ENCODE assay signal across 1 cellular context in genomic region chr13:46296465-46296822, GRCh38.
TF ChIP-seq lines count a peak whose summit lies in the region.

No MANE protein-coding gene starts in this region.

TF ChIP-seq in K562, 482 proteins besides CTCF, POLR2A, EP300 and RAD21 (continued from another document):
- TF ChIP-seq MGA (IDR thresholded peaks at IDR 0.05) = peak; percentile 36
- no peak for TF ChIP-seq ADNP (tag; IDR thresholded peaks at IDR 0.05)
- no peak for TF ChIP-seq SLC30A9 (CRISPR knock-in tag; IDR thresholded peaks at IDR 0.05)
- TF ChIP-seq CCAR2 (IDR thresholded peaks at IDR 0.05; ENCODE audit: low read depth, low read length) = no peak
- no peak for TF ChIP-seq ZKSCAN1 (IDR thresholded peaks at IDR 0.05; ENCODE audit: low read depth, low read length)
- TF ChIP-seq MED1 (CRISPR knock-in tag; IDR thresholded peaks at IDR 0.05; ENCODE audit: borderline replicate concordance) = no peak
- no peak for TF ChIP-seq ZNF24 (IDR thresholded peaks at IDR 0.05)
- no peak for TF ChIP-seq CBX8 (IDR thresholded peaks at IDR 0.05; ENCODE audit: borderline replicate concordance, extremely low read depth, low read depth, low read length, poor library complexity, severe bottlenecking)
- no peak for TF ChIP-seq SAP30 (IDR thresholded peaks at IDR 0.05; ENCODE audit: borderline replicate concordance, insufficient read depth, low read depth, low read length, poor library complexity, severe bottlenecking)
- no peak for TF ChIP-seq SNRNP70 (optimal IDR thresholded peaks at IDR 0.05; ENCODE audit: low read depth, low read length)
- TF ChIP-seq, protein P1, sequence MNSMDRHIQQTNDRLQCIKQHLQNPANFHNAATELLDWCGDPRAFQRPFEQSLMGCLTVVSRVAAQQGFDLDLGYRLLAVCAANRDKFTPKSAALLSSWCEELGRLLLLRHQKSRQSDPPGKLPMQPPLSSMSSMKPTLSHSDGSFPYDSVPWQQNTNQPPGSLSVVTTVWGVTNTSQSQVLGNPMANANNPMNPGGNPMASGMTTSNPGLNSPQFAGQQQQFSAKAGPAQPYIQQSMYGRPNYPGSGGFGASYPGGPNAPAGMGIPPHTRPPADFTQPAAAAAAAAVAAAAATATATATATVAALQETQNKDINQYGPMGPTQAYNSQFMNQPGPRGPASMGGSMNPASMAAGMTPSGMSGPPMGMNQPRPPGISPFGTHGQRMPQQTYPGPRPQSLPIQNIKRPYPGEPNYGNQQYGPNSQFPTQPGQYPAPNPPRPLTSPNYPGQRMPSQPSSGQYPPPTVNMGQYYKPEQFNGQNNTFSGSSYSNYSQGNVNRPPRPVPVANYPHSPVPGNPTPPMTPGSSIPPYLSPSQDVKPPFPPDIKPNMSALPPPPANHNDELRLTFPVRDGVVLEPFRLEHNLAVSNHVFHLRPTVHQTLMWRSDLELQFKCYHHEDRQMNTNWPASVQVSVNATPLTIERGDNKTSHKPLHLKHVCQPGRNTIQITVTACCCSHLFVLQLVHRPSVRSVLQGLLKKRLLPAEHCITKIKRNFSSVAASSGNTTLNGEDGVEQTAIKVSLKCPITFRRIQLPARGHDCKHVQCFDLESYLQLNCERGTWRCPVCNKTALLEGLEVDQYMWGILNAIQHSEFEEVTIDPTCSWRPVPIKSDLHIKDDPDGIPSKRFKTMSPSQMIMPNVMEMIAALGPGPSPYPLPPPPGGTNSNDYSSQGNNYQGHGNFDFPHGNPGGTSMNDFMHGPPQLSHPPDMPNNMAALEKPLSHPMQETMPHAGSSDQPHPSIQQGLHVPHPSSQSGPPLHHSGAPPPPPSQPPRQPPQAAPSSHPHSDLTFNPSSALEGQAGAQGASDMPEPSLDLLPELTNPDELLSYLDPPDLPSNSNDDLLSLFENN (IDR thresholded peaks at IDR 0.05; ENCODE audit: low read depth in 2 of 2, low read length in 2 of 2) = no peak
- peak; percentile 39; the same call in 1 of the 2 replicates for TF ChIP-seq PTTG1 (tag; IDR thresholded peaks at IDR 0.05; ENCODE audit: low read depth)
- TF ChIP-seq, protein P2, sequence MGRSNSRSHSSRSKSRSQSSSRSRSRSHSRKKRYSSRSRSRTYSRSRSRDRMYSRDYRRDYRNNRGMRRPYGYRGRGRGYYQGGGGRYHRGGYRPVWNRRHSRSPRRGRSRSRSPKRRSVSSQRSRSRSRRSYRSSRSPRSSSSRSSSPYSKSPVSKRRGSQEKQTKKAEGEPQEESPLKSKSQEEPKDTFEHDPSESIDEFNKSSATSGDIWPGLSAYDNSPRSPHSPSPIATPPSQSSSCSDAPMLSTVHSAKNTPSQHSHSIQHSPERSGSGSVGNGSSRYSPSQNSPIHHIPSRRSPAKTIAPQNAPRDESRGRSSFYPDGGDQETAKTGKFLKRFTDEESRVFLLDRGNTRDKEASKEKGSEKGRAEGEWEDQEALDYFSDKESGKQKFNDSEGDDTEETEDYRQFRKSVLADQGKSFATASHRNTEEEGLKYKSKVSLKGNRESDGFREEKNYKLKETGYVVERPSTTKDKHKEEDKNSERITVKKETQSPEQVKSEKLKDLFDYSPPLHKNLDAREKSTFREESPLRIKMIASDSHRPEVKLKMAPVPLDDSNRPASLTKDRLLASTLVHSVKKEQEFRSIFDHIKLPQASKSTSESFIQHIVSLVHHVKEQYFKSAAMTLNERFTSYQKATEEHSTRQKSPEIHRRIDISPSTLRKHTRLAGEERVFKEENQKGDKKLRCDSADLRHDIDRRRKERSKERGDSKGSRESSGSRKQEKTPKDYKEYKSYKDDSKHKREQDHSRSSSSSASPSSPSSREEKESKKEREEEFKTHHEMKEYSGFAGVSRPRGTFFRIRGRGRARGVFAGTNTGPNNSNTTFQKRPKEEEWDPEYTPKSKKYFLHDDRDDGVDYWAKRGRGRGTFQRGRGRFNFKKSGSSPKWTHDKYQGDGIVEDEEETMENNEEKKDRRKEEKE (IDR thresholded peaks at IDR 0.05; ENCODE audit: borderline replicate concordance in 1 of 2, control insufficient read depth in 1 of 2, low read depth in 2 of 2, low read length in 1 of 2) = no peak
- TF ChIP-seq, protein P3, sequence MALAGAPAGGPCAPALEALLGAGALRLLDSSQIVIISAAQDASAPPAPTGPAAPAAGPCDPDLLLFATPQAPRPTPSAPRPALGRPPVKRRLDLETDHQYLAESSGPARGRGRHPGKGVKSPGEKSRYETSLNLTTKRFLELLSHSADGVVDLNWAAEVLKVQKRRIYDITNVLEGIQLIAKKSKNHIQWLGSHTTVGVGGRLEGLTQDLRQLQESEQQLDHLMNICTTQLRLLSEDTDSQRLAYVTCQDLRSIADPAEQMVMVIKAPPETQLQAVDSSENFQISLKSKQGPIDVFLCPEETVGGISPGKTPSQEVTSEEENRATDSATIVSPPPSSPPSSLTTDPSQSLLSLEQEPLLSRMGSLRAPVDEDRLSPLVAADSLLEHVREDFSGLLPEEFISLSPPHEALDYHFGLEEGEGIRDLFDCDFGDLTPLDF (CRISPR knock-in tag; IDR thresholded peaks at IDR 0.05) = no peak
- no peak for TF ChIP-seq YY1 (IDR thresholded peaks at IDR 0.05; ENCODE audit: borderline replicate concordance in 1 of 3, control insufficient read depth in 1 of 3, extremely low read depth in 1 of 3, insufficient read depth in 3 of 3, insufficient read length in 1 of 3, insufficient replicate concordance in 2 of 3, low read depth in 1 of 3, low read length in 2 of 3)
- TF ChIP-seq ETV1 (tag; conservative IDR thresholded peaks at IDR 0.05; ENCODE audit: low read depth) = no peak
- TF ChIP-seq PHF8 (IDR thresholded peaks at IDR 0.05; ENCODE audit: borderline replicate concordance, low read length) = no peak
- TF ChIP-seq JUND (IDR thresholded peaks at IDR 0.05; ENCODE audit: borderline replicate concordance, low read depth, low read length) = no peak
- no peak for TF ChIP-seq JUND (tag; IDR thresholded peaks at IDR 0.05; ENCODE audit: borderline replicate concordance, low read depth, low read length)
- 0 out of 2 replicates have a peak, but pooled peaks have one; percentile 26 for TF ChIP-seq ZNF584 (CRISPR knock-in tag; IDR thresholded peaks at IDR 0.05; ENCODE audit: low read depth)
- TF ChIP-seq MCM7 (IDR thresholded peaks at IDR 0.05) = no peak
